Comparison of ENCODE assay signal across 1 cellular context in genomic region chr5:118987988-118988945, GRCh38.
TF ChIP-seq lines count a peak whose summit lies in the region.

Gene DTWD2, minus strand, starts transcription at chr5:118988547. Its CDS starts 36 bp downstream, at chr5:118988511.

TF ChIP-seq in HEK293, 187 proteins besides CTCF, POLR2A, EP300 and RAD21 (continued from another document and continues in another):
- peak; percentile 34; the same call in 1 of the 2 replicates for TF ChIP-seq TSHZ1 (tag by site-specific recombination; IDR thresholded peaks at IDR 0.05; ENCODE audit: borderline replicate concordance)
- no peak for TF ChIP-seq ZNF112 (tag by site-specific recombination; IDR thresholded peaks at IDR 0.05)
- TF ChIP-seq ZNF830 (tag by site-specific recombination; IDR thresholded peaks at IDR 0.05; ENCODE audit: low read depth): no peak
- TF ChIP-seq ZEB2 (tag by site-specific recombination; IDR thresholded peaks at IDR 0.05): peak; percentile 98
- TF ChIP-seq ZBTB48 (tag by site-specific recombination; IDR thresholded peaks at IDR 0.05): no peak
- no peak for TF ChIP-seq ZNF266 (tag by site-specific recombination; IDR thresholded peaks at IDR 0.05; ENCODE audit: low read depth)
- no peak for TF ChIP-seq ZNF121 (tag by site-specific recombination; IDR thresholded peaks at IDR 0.05)
- TF ChIP-seq ZNF2 (tag by site-specific recombination; IDR thresholded peaks at IDR 0.05): peak; percentile 73; the same call in 1 of the 2 replicates
- TF ChIP-seq ZNF362 (tag by site-specific recombination; IDR thresholded peaks at IDR 0.05): no peak
- no peak for TF ChIP-seq ZNF133 (tag by site-specific recombination; IDR thresholded peaks at IDR 0.05)
- no peak for TF ChIP-seq ZNF146 (tag by site-specific recombination; IDR thresholded peaks at IDR 0.05)
- TF ChIP-seq BCL11B (tag by site-specific recombination; IDR thresholded peaks at IDR 0.05; ENCODE audit: low read depth): no peak
- no peak for TF ChIP-seq ZNF530 (tag by site-specific recombination; IDR thresholded peaks at IDR 0.05; ENCODE audit: low read depth)
- TF ChIP-seq ZNF404 (tag by site-specific recombination; IDR thresholded peaks at IDR 0.05): no peak
- 0 out of 2 replicates have a peak, but pooled peaks have one; percentile 48 for TF ChIP-seq ZNF394 (tag by site-specific recombination; IDR thresholded peaks at IDR 0.05; ENCODE audit: borderline replicate concordance)
- peak; percentile 50 for TF ChIP-seq ZFHX2 (tag by site-specific recombination; conservative IDR thresholded peaks at IDR 0.05)
- no peak for TF ChIP-seq ELK4 (IDR thresholded peaks at IDR 0.05; ENCODE audit: borderline replicate concordance, low read depth, low read length)
- TF ChIP-seq ZNF23 (tag by site-specific recombination; IDR thresholded peaks at IDR 0.05; ENCODE audit: borderline replicate concordance): no peak
- TF ChIP-seq ZNF302 (tag by site-specific recombination; IDR thresholded peaks at IDR 0.05; ENCODE audit: low read depth): no peak
- no peak; the same call in 1 of the 2 replicates for TF ChIP-seq PRDM4 (tag by site-specific recombination; IDR thresholded peaks at IDR 0.05)
- TF ChIP-seq GLIS1 (tag by site-specific recombination; IDR thresholded peaks at IDR 0.05): peak; percentile 59; the same call in 1 of the 2 replicates
- peak; percentile 56; the same call in 1 of the 2 replicates for TF ChIP-seq KLF8 (tag by site-specific recombination; IDR thresholded peaks at IDR 0.05)
- peak; percentile 95 for TF ChIP-seq GLIS2 (tag by site-specific recombination; IDR thresholded peaks at IDR 0.05)
- no peak for TF ChIP-seq ZNF416 (tag by site-specific recombination; IDR thresholded peaks at IDR 0.05)
- peak; percentile 40; the same call in 1 of the 2 replicates for TF ChIP-seq ZNF391 (tag by site-specific recombination; IDR thresholded peaks at IDR 0.05; ENCODE audit: borderline replicate concordance, low read depth)
- TF ChIP-seq ZBTB8A (tag by site-specific recombination; IDR thresholded peaks at IDR 0.05): peak; percentile 91
- TF ChIP-seq ZSCAN23 (tag by site-specific recombination; IDR thresholded peaks at IDR 0.05): no peak
- TF ChIP-seq ZNF518A (tag by site-specific recombination; conservative IDR thresholded peaks at IDR 0.05; ENCODE audit: low read depth): no peak
- no peak for TF ChIP-seq RBAK (tag by site-specific recombination; IDR thresholded peaks at IDR 0.05)
- TF ChIP-seq ZNF677 (tag by site-specific recombination; IDR thresholded peaks at IDR 0.05): no peak
- TF ChIP-seq ZIC2 (tag by site-specific recombination; IDR thresholded peaks at IDR 0.05): peak; percentile 68
- peak; percentile 60; the same call in 1 of the 2 replicates for TF ChIP-seq ZFP69B (tag by site-specific recombination; IDR thresholded peaks at IDR 0.05)
- no peak for TF ChIP-seq ZNF837 (tag by site-specific recombination; IDR thresholded peaks at IDR 0.05)
- no peak for TF ChIP-seq ZBTB1 (tag by site-specific recombination; IDR thresholded peaks at IDR 0.05)
- peak; percentile 98 for TF ChIP-seq ZSCAN30 (tag by site-specific recombination; IDR thresholded peaks at IDR 0.05)
- TF ChIP-seq ZNF560 (tag by site-specific recombination; IDR thresholded peaks at IDR 0.05; ENCODE audit: borderline replicate concordance): no peak
- no peak; the same call in 1 of the 2 replicates for TF ChIP-seq ZNF341 (tag by site-specific recombination; IDR thresholded peaks at IDR 0.05; ENCODE audit: low read depth)
- no peak for TF ChIP-seq MEIS1 (CRISPR knock-in tag; IDR thresholded peaks at IDR 0.05; ENCODE audit: borderline replicate concordance)
- peak; percentile 76 for TF ChIP-seq ZNF335 (tag by site-specific recombination; conservative IDR thresholded peaks at IDR 0.05)
- TF ChIP-seq ZBTB17 (tag by site-specific recombination; IDR thresholded peaks at IDR 0.05): peak; percentile 63
- no peak for TF ChIP-seq ZNF157 (tag by site-specific recombination; IDR thresholded peaks at IDR 0.05)
- TF ChIP-seq ZSCAN18 (tag by site-specific recombination; IDR thresholded peaks at IDR 0.05): no peak
- 0 out of 2 replicates have a peak, but pooled peaks have one; percentile 8 for TF ChIP-seq ZNF580 (tag by site-specific recombination; IDR thresholded peaks at IDR 0.05)
- no peak for TF ChIP-seq ZNF280C (tag by site-specific recombination; IDR thresholded peaks at IDR 0.05)
- peak; percentile 20; the same call in 1 of the 2 replicates for TF ChIP-seq BCL11A (tag by site-specific recombination; IDR thresholded peaks at IDR 0.05; ENCODE audit: low read depth)
- TF ChIP-seq ZNF561 (tag by site-specific recombination; IDR thresholded peaks at IDR 0.05; ENCODE audit: borderline replicate concordance): peak; percentile 96
